In the genomic region with DNA sequence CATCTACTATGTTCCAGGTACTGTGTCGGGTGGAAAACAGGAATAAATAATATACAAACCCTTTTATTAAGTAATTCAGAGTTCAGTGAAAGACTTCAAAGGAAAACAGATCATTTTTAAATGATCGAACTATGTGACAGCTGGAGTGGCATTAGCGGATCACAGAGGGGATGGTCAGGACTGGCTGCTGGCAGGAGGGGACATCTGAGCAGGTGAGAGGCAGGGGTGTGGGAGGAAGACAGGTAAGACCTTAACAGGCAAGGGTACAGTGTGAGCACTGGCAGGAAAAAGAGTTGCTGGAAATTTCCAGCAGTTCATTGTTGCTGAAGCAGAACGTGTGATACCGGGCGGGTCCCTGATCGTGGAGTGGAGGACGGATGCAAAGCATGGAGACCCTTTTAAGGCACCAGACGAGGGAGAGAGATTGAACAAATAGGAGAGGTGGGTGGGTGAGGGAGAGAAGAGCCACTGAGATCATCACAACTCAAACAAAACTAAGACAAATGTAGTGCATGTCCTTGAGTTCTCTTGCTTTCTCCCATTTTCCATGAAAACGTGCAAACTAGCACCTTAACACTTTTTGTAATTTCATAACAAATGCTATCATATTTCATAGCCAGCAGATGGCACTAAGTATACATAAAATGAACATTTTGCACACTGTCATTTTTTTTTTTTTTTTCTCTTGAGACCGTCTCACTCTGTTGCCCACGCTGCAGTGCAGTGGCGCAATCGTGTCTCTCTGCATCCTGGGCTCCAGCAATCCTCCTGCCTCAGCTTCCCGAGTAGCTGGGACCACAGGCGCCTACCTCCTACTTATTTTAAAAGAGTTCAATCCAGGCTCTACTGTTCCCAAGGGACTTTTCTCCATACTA, we compare ENCODE assay signal across 8 cellular contexts. TPM values are rescaled to one million over a fixed set of nuclear protein-coding genes. Genes with fewer than 3 reads are reported as not detected.
DNase-seq lines count a peak whose midpoint lies in the region; ATAC-seq and TF ChIP-seq lines count a peak whose summit lies in the region.
"Not testable (repeated sequence)": the region's sequence is repeated elsewhere in the genome, so short reads cannot be mapped to it uniquely, and the experiment has no call there.

No MANE protein-coding gene starts in this region.

- H3K36me3 Mint-ChIP-seq in activated naive CD4-positive, alpha-beta T cell treated with anti-CD3 and anti-CD28 coated beads, Interleukin-2, amount 10 ng/mL, durations not matched to agents 7 days and 5 days = not testable (repeated sequence)

- not testable (repeated sequence) for H4K91ac ChIP-seq in mesenchymal stem cell (ENCODE audit: low read length)

- H3K18ac ChIP-seq in mesenchymal stem cell (ENCODE audit: low read depth in 1 of 2, low read length in 2 of 2) = not testable (repeated sequence)

- not testable (repeated sequence) for H3K4me1 Mint-ChIP-seq in activated naive CD4-positive, alpha-beta T cell treated with anti-CD3 and anti-CD28 coated beads, Interleukin-2, amount 10 ng/mL, durations not matched to agents 7 days and 5 days

- not testable (repeated sequence) for H3K4me1 ChIP-seq in Panc1 (ENCODE audit: control insufficient read depth, insufficient read depth, low read length); mesenchymal stem cell (ENCODE audit: control insufficient read depth, insufficient read depth, low read depth, low read length)

- H2BK5ac ChIP-seq in mesenchymal stem cell (ENCODE audit: low read depth, low read length, poor library complexity, severe bottlenecking) = not testable (repeated sequence)

- TF ChIP-seq CTCF in Panc1 (IDR thresholded peaks at IDR 0.05) = peak; percentile 37

- not testable (repeated sequence) for H3K36me3 ChIP-seq in Panc1 (ENCODE audit: control insufficient read depth, insufficient read depth, low read length); mesenchymal stem cell (ENCODE audit: control insufficient read depth in 1 of 2, insufficient read depth in 2 of 2, low read depth in 1 of 2, low read length in 2 of 2)

- CTCF ChIA-PET in Panc1 (lab: Charles Lee); activated naive CD4-positive, alpha-beta T cell treated with anti-CD3 and anti-CD28 coated beads, Interleukin-2, amount 10 ng/mL, durations not matched to agents 7 days and 5 days (lab: Charles Lee): not testable (repeated sequence)

- in situ Hi-C loops in Panc1 (cut with HindIII; ENCODE audit: low pct_unique_long_range_greater_than_20kb, low sequenced_read_pairs) = not testable (repeated sequence)

- H3K4me3 ChIP-seq in Panc1 (ENCODE audit: low read depth in 2 of 2, low read length in 2 of 2) = peak overlapping the region in 1 of 2 experiments; percentile 23; a peak in 2 of 4 replicates
- H3K4me3 ChIP-seq in mesenchymal stem cell (ENCODE audit: insufficient read depth in 1 of 2, low read depth in 1 of 2, low read length in 2 of 2) = not testable (repeated sequence)

- H3K27ac Mint-ChIP-seq in activated naive CD4-positive, alpha-beta T cell treated with anti-CD3 and anti-CD28 coated beads, Interleukin-2, amount 10 ng/mL, durations not matched to agents 7 days and 5 days = not testable (repeated sequence)

- H3K4me2 ChIP-seq in mesenchymal stem cell (ENCODE audit: low read length, poor library complexity, severe bottlenecking) = not testable (repeated sequence)

- not testable (repeated sequence) for H2BK120ac ChIP-seq in mesenchymal stem cell (ENCODE audit: low read depth, low read length)

- not testable (repeated sequence) for H3K79me1 ChIP-seq in mesenchymal stem cell (replicated peaks; ENCODE audit: low read length, poor library complexity, severe bottlenecking)

- peak; percentile 49 for ATAC-seq in HG02610 (IDR thresholded peaks at IDR 0.05; ENCODE audit: unreplicated experiment)
- ATAC-seq in Panc1 = peak; percentile 73

- BruUV-seq in Panc1 (replicated peaks; lab: Mats Ljungman, UMichigan) = not testable (repeated sequence)

- POLR2A ChIA-PET in Panc1 (lab: Charles Lee) = not testable (repeated sequence)

- DNase-seq in DMS 273 (lab: John Stamatoyannopoulos, UW; ENCODE audit: unreplicated experiment) = peak; percentile 46
- peak; percentile 47 for DNase-seq in NCI-H146 (lab: John Stamatoyannopoulos, UW)
- not testable (repeated sequence) for DNase-seq in Panc1 (ENCODE audit: low read depth, low spot score)
- DNase-seq in activated naive CD4-positive, alpha-beta T cell treated with anti-CD3 and anti-CD28 coated beads, Interleukin-2, amount 10 ng/mL, durations not matched to agents 7 days and 5 days = peak; percentile 33
- peak; percentile 58 for DNase-seq in fibroblast of gingiva (ENCODE audit: low read depth)
- peak; percentile 57 for DNase-seq in mesenchymal stem cell
- peak; percentile 33 for DNase-seq in stimulated activated CD8-positive, alpha-beta memory T cell treated with anti-CD3 and anti-CD28 coated beads, Interleukin-4, amount 100 ng/mL, for 48 hours

- H2BK12ac ChIP-seq in mesenchymal stem cell (ENCODE audit: low read length in 2 of 2) = not testable (repeated sequence)

- H3K4me3 Mint-ChIP-seq in activated naive CD4-positive, alpha-beta T cell treated with anti-CD3 and anti-CD28 coated beads, Interleukin-2, amount 10 ng/mL, durations not matched to agents 7 days and 5 days = not testable (repeated sequence)

- H3K9me3 ChIP-seq in Panc1 (ENCODE audit: control insufficient read depth, insufficient read depth, low read depth, low read length); mesenchymal stem cell (ENCODE audit: control insufficient read depth, low read length): not testable (repeated sequence)

- not testable (repeated sequence) for H3K9ac ChIP-seq in mesenchymal stem cell (ENCODE audit: low read length)

- H3K27me3 ChIP-seq in Panc1 (ENCODE audit: control insufficient read depth, insufficient read depth, low read length); mesenchymal stem cell (ENCODE audit: control insufficient read depth in 1 of 2, insufficient read depth in 1 of 2, low read length in 2 of 2): not testable (repeated sequence)

- H3K27me3 Mint-ChIP-seq in activated naive CD4-positive, alpha-beta T cell treated with anti-CD3 and anti-CD28 coated beads, Interleukin-2, amount 10 ng/mL, durations not matched to agents 7 days and 5 days = peaks cover 28% of the 10 kb centered on the region

- not testable (repeated sequence) for H3K23ac ChIP-seq in mesenchymal stem cell (ENCODE audit: low read length in 2 of 2)

- not testable (repeated sequence) for H3K9me3 Mint-ChIP-seq in activated naive CD4-positive, alpha-beta T cell treated with anti-CD3 and anti-CD28 coated beads, Interleukin-2, amount 10 ng/mL, durations not matched to agents 7 days and 5 days

- H3K4ac ChIP-seq in mesenchymal stem cell (ENCODE audit: low read depth in 1 of 2, low read length in 2 of 2) = not testable (repeated sequence)

- H2AK5ac ChIP-seq in mesenchymal stem cell (ENCODE audit: low read length, severe bottlenecking) = not testable (repeated sequence)

- H3K27ac ChIP-seq in Panc1 (ENCODE audit: low read length); mesenchymal stem cell (ENCODE audit: low read length, poor library complexity, severe bottlenecking): not testable (repeated sequence)

- WGBS in mesenchymal stem cell = 56% methylated on average over 9 of the region's 16 CpGs

- H2AFZ ChIP-seq in mesenchymal stem cell (ENCODE audit: low read depth, low read length) = not testable (repeated sequence)

- not testable (repeated sequence) for H2BK15ac ChIP-seq in mesenchymal stem cell (ENCODE audit: low read depth, poor library complexity, severe bottlenecking)

- intact Hi-C loops in Panc1 (cut with micrococcal nuclease; ENCODE audit: unreplicated experiment) = not testable (repeated sequence)

- not testable (repeated sequence) for H3K14ac ChIP-seq in mesenchymal stem cell (ENCODE audit: low read length in 2 of 2)

- H4K8ac ChIP-seq in mesenchymal stem cell (ENCODE audit: low read length) = not testable (repeated sequence)

RNA-seq across cellular contexts. Expression of a gene that starts 23.7 kb away (rescaled TPM):
- 3.3 TPM for total RNA-seq in Panc1 (2021; ENCODE audit: unreplicated experiment)
- polyA plus RNA-seq in Panc1 (2012; ENCODE audit: insufficient read length) = 1.6 TPM
- 1.3 TPM for polyA plus RNA-seq in mesenchymal stem cell (2013, experiment 1 of 2)
- 1.4 TPM for polyA plus RNA-seq in mesenchymal stem cell (2013, experiment 2 of 2)
